In the genomic region with DNA sequence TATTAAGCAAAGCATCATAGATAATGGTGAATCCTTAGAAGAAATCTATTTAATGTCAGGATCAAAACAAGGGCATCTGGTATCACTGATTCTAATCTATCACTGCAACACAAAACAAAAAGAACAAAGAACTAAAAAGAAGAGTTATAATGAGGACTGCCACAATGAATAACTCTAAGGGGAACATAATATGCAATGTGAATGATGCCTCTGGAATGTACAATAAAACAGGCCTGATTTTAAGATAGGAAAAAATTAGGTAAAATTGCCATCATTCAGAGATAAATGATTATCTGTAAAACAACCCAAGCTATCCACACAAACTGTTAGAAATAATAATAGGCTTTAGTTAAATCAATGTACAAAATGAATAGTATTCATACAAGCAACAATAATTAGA, we compare ENCODE assay signal across 21 cellular contexts.
"Had no signal": no experiment of that assay in that cellular context is flagged by ENCODE, and none has a peak within 500 bp of the region (broad histone marks: within the 10 kb centered on the region; RNA-seq: fewer than 3 reads in every experiment).

No MANE protein-coding gene starts in this region.

- DNase-seq: activated CD4-positive, alpha-beta memory T cell treated with anti-CD3 and anti-CD28 coated beads, Interleukin-2, amount 10 ng/mL, durations not matched to agents 7 days and 5 days; activated CD4-positive, alpha-beta T cell treated with anti-CD3 and anti-CD28 coated beads for 4 hours; activated CD8-positive, alpha-beta memory T cell treated with anti-CD3 and anti-CD28 coated beads, Interleukin-2, amount 10 ng/mL, durations not matched to agents 7 days and 5 days; activated naive CD4-positive, alpha-beta T cell; anterior cingulate cortex; brain microvascular endothelial cell; central memory CD4-positive, alpha-beta T cell; erythroblast; left cardiac atrium; mesenchymal stem cell; naive thymus-derived CD4-positive, alpha-beta T cell; ovary; psoas muscle; right cardiac atrium; stimulated activated CD4-positive, alpha-beta T cell treated with anti-CD3 and anti-CD28 coated beads, Interleukin-4, amount 100 ng/mL, for 24 hours; stomach; testis had no signal

- H3K27me3 ChIP-seq: brain microvascular endothelial cell, neural progenitor cell, ovary, stomach, testis had no signal

- H3K27ac ChIP-seq: brain microvascular endothelial cell, coronary artery, neural progenitor cell, ovary, psoas muscle, stomach, testis had no signal

- H3K9ac ChIP-seq: neural progenitor cell had no signal

- H3K9me3 ChIP-seq: ovary, psoas muscle, stomach, testis had no signal

- H2AFZ ChIP-seq: neural progenitor cell had no signal

- H3K4me2 ChIP-seq: neural progenitor cell had no signal

- H3K4me3 ChIP-seq: coronary artery, neural progenitor cell, ovary, psoas muscle, stomach, testis had no signal

- H3K36me3 ChIP-seq: brain microvascular endothelial cell, neural progenitor cell, ovary, stomach had no signal

- H3K4me1 ChIP-seq: neural progenitor cell, psoas muscle, stomach, testis had no signal

- ATAC-seq: activated CD8-positive, alpha-beta memory T cell treated with anti-CD3 and anti-CD28 coated beads, Interleukin-2, amount 10 ng/mL, durations not matched to agents 7 days and 5 days; left cardiac atrium; naive thymus-derived CD4-positive, alpha-beta T cell; psoas muscle; right cardiac atrium; stimulated activated effector memory CD8-positive, alpha-beta T cell treated with anti-CD3 and anti-CD28 coated beads, Interleukin-12 subunit alpha, Interleukin-12 subunit beta, amount 100 ng/mL, for 72 hours; WTC11 had no signal
